Comparison of ENCODE assay signal across 10 cellular contexts in the genomic region with DNA sequence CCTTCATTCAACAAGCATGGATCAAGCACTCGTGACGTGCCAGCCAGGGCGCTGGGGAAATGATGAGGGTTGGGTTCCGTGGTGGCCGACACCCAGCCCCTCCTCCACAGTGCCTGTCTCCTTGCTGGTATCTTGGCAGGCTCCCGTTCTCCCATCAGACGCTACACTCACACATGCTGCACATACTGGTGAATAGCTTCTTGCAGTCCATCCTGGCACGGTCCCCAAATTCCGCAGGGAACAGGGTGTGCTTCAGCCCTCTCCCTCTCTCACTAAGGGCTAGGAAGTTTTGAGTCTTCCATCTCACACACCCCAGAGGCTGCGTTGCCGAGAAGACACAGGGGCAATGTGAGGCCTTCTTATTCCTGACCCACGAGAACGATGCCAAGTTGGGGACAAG. TPM values are rescaled to one million over a fixed set of nuclear protein-coding genes. Genes with fewer than 3 reads are reported as not detected.
DNase-seq lines count a peak whose midpoint lies in the region; ATAC-seq and TF ChIP-seq lines count a peak whose summit lies in the region.
"Had no signal": no experiment of that assay in that cellular context is flagged by ENCODE, and none has a peak within 500 bp of the region (broad histone marks: within the 10 kb centered on the region; RNA-seq: fewer than 3 reads in every experiment).

No MANE protein-coding gene starts in this region.

- TF ChIP-seq POLR2A in body of pancreas (IDR thresholded peaks at IDR 0.05): no peak

- no peak for TF ChIP-seq CTCF in body of pancreas (IDR thresholded peaks at IDR 0.05)
- no peak for TF ChIP-seq CTCF in natural killer cell (IDR thresholded peaks at IDR 0.05)

- peak overlapping the region in 1 of 4 donors; percentile 8 for H3K27ac ChIP-seq in body of pancreas

- DNase-seq in EH (ENCODE audit: low read depth) (peak; percentile 95), body of pancreas (peak; percentile 24 to 81 (median 62)), left cardiac atrium (peak; percentile 87), sciatic nerve (ENCODE audit: low spot score) (peak; percentile 79), dedifferentiated amniotic fluid mesenchymal stem cell (ENCODE audit: extremely low spot score) (no peak), natural killer cell (no peak)
- no peak for DNase-seq in activated T-cell treated with anti-CD3 and anti-CD28 coated beads, Interleukin-2, amount 50 U/mL, for 72 hours
- DNase-seq: DND-41 had no signal

- peaks cover 12% of the 10 kb centered on the region for H3K4me1 ChIP-seq in body of pancreas

- ATAC-seq in body of pancreas: peak; percentile 51
- peak; percentile 80 to 85 for ATAC-seq in left cardiac atrium
- peak; percentile 16 for ATAC-seq in sciatic nerve
- ATAC-seq in activated T-cell treated with anti-CD3 and anti-CD28 coated beads, Interleukin-2, amount 50 U/mL, for 72 hours (replicated peaks in 1 of 2): no peak
- ATAC-seq in natural killer cell: no peak
- no peak for ATAC-seq in HG02678 (IDR thresholded peaks at IDR 0.05; ENCODE audit: unreplicated experiment)

- no peaks in the 10 kb centered on the region for H3K27me3 ChIP-seq in body of pancreas

- H3K36me3 Mint-ChIP-seq in activated T-cell treated with anti-CD3 and anti-CD28 coated beads, Interleukin-2, amount 50 U/mL, for 72 hours (ENCODE audit: insufficient read depth in 2 of 2): peaks cover 0 to under 1% of the 10 kb centered on the region in 2 donors
- H3K36me3 Mint-ChIP-seq in natural killer cell: no peaks in the 10 kb centered on the region

- peaks cover 67% of the 10 kb centered on the region for H3K4me1 Mint-ChIP-seq in activated T-cell treated with anti-CD3 and anti-CD28 coated beads, Interleukin-2, amount 50 U/mL, for 72 hours (ENCODE audit: low read depth)
- H3K4me1 Mint-ChIP-seq in natural killer cell: peaks cover 26 to 36% of the 10 kb centered on the region in 2 donors

- WGBS in body of pancreas, 2 donors: 36 to 60% methylated on average over 10 to 13 of the region's 13 CpGs

- no peaks in the 10 kb centered on the region for H3K27me3 Mint-ChIP-seq in activated T-cell treated with anti-CD3 and anti-CD28 coated beads, Interleukin-2, amount 50 U/mL, for 72 hours (ENCODE audit: low read depth)
- no peaks in the 10 kb centered on the region for H3K27me3 Mint-ChIP-seq in natural killer cell (ENCODE audit: low read depth in 2 of 2)

- no peaks in the 10 kb centered on the region for H3K9me3 ChIP-seq in body of pancreas

- no peaks in the 10 kb centered on the region for H3K36me3 ChIP-seq in body of pancreas (replicated peaks in 1 of 2; ENCODE audit: insufficient read depth in 1 of 2, low read depth in 2 of 2)

- intact Hi-C loops in body of pancreas (cut with DNase I): no loop called here
- intact Hi-C loops in left cardiac atrium (cut with DNase I): no loop called here
- intact Hi-C loops in sciatic nerve (cut with DNase I): no loop called here
- intact Hi-C loops in natural killer cell (cut with micrococcal nuclease): no loop called here

- no peak overlapping the region for H3K27ac Mint-ChIP-seq in activated T-cell treated with anti-CD3 and anti-CD28 coated beads, Interleukin-2, amount 50 U/mL, for 72 hours
- peak overlapping the region in 1 of 2 donors; percentile 61 for H3K27ac Mint-ChIP-seq in natural killer cell

- H3K4me3 Mint-ChIP-seq in activated T-cell treated with anti-CD3 and anti-CD28 coated beads, Interleukin-2, amount 50 U/mL, for 72 hours: no peak overlapping the region
- H3K4me3 Mint-ChIP-seq in natural killer cell: no peak overlapping the region

- no peaks in the 10 kb centered on the region for H3K9me3 Mint-ChIP-seq in activated T-cell treated with anti-CD3 and anti-CD28 coated beads, Interleukin-2, amount 50 U/mL, for 72 hours
- no peaks in the 10 kb centered on the region for H3K9me3 Mint-ChIP-seq in natural killer cell

- H3K4me3 ChIP-seq in body of pancreas: no peak overlapping the region
- H3K4me3 ChIP-seq: smooth muscle cell had no signal

RNA-seq across cellular contexts. Expression of a gene that starts 10.1 kb away (rescaled TPM):
- 10 to 100 TPM; 15.6 to 18.1 TPM for total RNA-seq in body of pancreas
- 10 to 100 TPM; 69.0 to 81.7 TPM for total RNA-seq in left cardiac atrium
- 66.8 TPM for total RNA-seq in sciatic nerve
- total RNA-seq in activated T-cell treated with anti-CD3 and anti-CD28 coated beads, Interleukin-2, amount 50 U/mL, for 72 hours: 10 to 100 TPM; 73.3 to 86.8 TPM
- total RNA-seq in natural killer cell: 100 to 1,000 TPM; 232 to 298 (median 284) TPM

Comparison
In these comparisons a context has a peak if more than half of its experiments do, and no peak if none do; other contexts are left out.
1. DNase-seq: peak in EH (single experiment), body of pancreas (4 of 4), left cardiac atrium (single experiment) and sciatic nerve (single experiment); none in dedifferentiated amniotic fluid mesenchymal stem cell (single experiment), activated T-cell treated with anti-CD3 and anti-CD28 coated beads, Interleukin-2, amount 50 U/mL, for 72 hours (0 of 2) and natural killer cell (single experiment).
2. ATAC-seq: peak in body of pancreas (single experiment), left cardiac atrium (2 of 2) and sciatic nerve (single experiment); none in activated T-cell treated with anti-CD3 and anti-CD28 coated beads, Interleukin-2, amount 50 U/mL, for 72 hours (0 of 2), natural killer cell (0 of 3) and HG02678 (single experiment).